Comparison of ENCODE assay signal across 16 cellular contexts in genomic region chr9:94553029-94553938, GRCh38. TPM values are rescaled to one million over a fixed set of nuclear protein-coding genes. Genes with fewer than 3 reads are reported as not detected.
DNase-seq lines count a peak whose midpoint lies in the region; TF ChIP-seq lines count a peak whose summit lies in the region.
"Had no signal": no experiment of that assay in that cellular context is flagged by ENCODE, and none has a peak within 500 bp of the region (broad histone marks: within the 10 kb centered on the region; RNA-seq: fewer than 3 reads in every experiment).

No MANE protein-coding gene starts in this region.

- no peaks in the 10 kb centered on the region for H3K4me1 ChIP-seq in osteoblast (ENCODE audit: insufficient read depth, low read length)
- no peaks in the 10 kb centered on the region for H3K4me1 ChIP-seq in CD4-positive, alpha-beta memory T cell (ENCODE audit: insufficient read depth, low read length)

- no peaks in the 10 kb centered on the region for H3K36me3 ChIP-seq in osteoblast (ENCODE audit: insufficient read depth, low read length)
- no peaks in the 10 kb centered on the region for H3K36me3 ChIP-seq in CD4-positive, alpha-beta memory T cell (ENCODE audit: insufficient read depth, low read length)
- H3K36me3 ChIP-seq: thoracic aorta had no signal

- H3K4me3 ChIP-seq in osteoblast (ENCODE audit: insufficient read depth, low read length) (no peak overlapping the region), foreskin fibroblast (ENCODE audit: low read depth in 1 of 2, low read length in 2 of 2) (no peak overlapping the region)
- no peak overlapping the region for H3K4me3 ChIP-seq in CD4-positive, alpha-beta memory T cell (ENCODE audit: low read length in 2 of 2)
- H3K4me3 ChIP-seq: thoracic aorta had no signal

- no peaks in the 10 kb centered on the region for H3K9me3 ChIP-seq in osteoblast (ENCODE audit: low read depth, low read length)
- no peaks in the 10 kb centered on the region for H3K9me3 ChIP-seq in CD4-positive, alpha-beta memory T cell (ENCODE audit: control insufficient read depth in 1 of 2, low read length in 2 of 2)
- H3K9me3 ChIP-seq: thoracic aorta had no signal

- no peak overlapping the region for H3K27ac ChIP-seq in osteoblast (ENCODE audit: low read depth, low read length)
- no peak overlapping the region for H3K27ac ChIP-seq in CD4-positive, alpha-beta memory T cell (ENCODE audit: low read depth, low read length)
- H3K27ac ChIP-seq: epithelial cell of prostate, thoracic aorta had no signal

- H3K4me2 ChIP-seq in osteoblast (ENCODE audit: insufficient read depth, low read length), result no peak overlapping the region

- peaks cover 3% of the 10 kb centered on the region for H3K4me1 Mint-ChIP-seq in endothelial cell (ENCODE audit: unreplicated experiment)
- no peaks in the 10 kb centered on the region for H3K4me1 Mint-ChIP-seq in CD4-positive, alpha-beta memory T cell
- H3K4me1 Mint-ChIP-seq: immature natural killer cell had no signal

- CTCF ChIA-PET in CD4-positive, alpha-beta memory T cell (lab: Charles Lee; ENCODE audit: partially characterized antibody), result no interaction called here

- POLR2A ChIA-PET in CD4-positive, alpha-beta memory T cell (lab: Charles Lee; ENCODE audit: partially characterized antibody), result no interaction called here

- H3K27ac Mint-ChIP-seq in endothelial cell (ENCODE audit: unreplicated experiment), result peak overlapping the region; percentile 23
- H3K27ac Mint-ChIP-seq in CD4-positive, alpha-beta memory T cell, result no peak overlapping the region
- H3K27ac Mint-ChIP-seq: immature natural killer cell had no signal

- H3K79me2 ChIP-seq in osteoblast (ENCODE audit: insufficient read depth, low read length), result no peaks in the 10 kb centered on the region

- no peak overlapping the region for H2AFZ ChIP-seq in osteoblast (ENCODE audit: low read length)

- no peaks in the 10 kb centered on the region for H3K36me3 Mint-ChIP-seq in endothelial cell (ENCODE audit: low read depth, unreplicated experiment)
- no peaks in the 10 kb centered on the region for H3K36me3 Mint-ChIP-seq in CD4-positive, alpha-beta memory T cell
- H3K36me3 Mint-ChIP-seq: immature natural killer cell had no signal

- no peak for DNase-seq in GM13977 (ENCODE audit: low spot score)
- peak; percentile 5 for DNase-seq in NCI-H2107 treated with DMSO at 0.1 percent for 48 hours (lab: John Stamatoyannopoulos, UW; ENCODE audit: unreplicated experiment)
- no peak for DNase-seq in endothelial cell (ENCODE audit: low spot score)
- peak; percentile 50 for DNase-seq in osteoblast (ENCODE audit: insufficient read length, low spot score, missing footprints)
- no peak for DNase-seq in CD4-positive, alpha-beta memory T cell
- DNase-seq in NCI-H2081 treated with DMSO at 0.1 percent for 48 hours (lab: John Stamatoyannopoulos, UW), result no peak
- no peak for DNase-seq in foreskin fibroblast
- DNase-seq in G401 (ENCODE audit: low spot score), result no peak
- DNase-seq: activated T-cell treated with anti-CD3 and anti-CD28 coated beads, Interleukin-2, amount 50 U/mL, for 4 hours; DND-41; immature natural killer cell; KG1 had no signal

- TF ChIP-seq CTCF in GM13977 (IDR thresholded peaks at IDR 0.05; ENCODE audit: extremely low read depth, insufficient read depth, missing control alignments), result peak; percentile 14
- TF ChIP-seq CTCF in endothelial cell (IDR thresholded peaks at IDR 0.05; ENCODE audit: unreplicated experiment), result no peak
- no peak for TF ChIP-seq CTCF in osteoblast (IDR thresholded peaks at IDR 0.05; ENCODE audit: extremely low read depth, low read depth, low read length)
- no peak for TF ChIP-seq CTCF in foreskin fibroblast (IDR thresholded peaks at IDR 0.05; ENCODE audit: low read depth, low read length)

- H3K9me3 Mint-ChIP-seq in endothelial cell (ENCODE audit: unreplicated experiment), result no peaks in the 10 kb centered on the region
- H3K9me3 Mint-ChIP-seq in CD4-positive, alpha-beta memory T cell, result no peaks in the 10 kb centered on the region
- H3K9me3 Mint-ChIP-seq: activated T-cell treated with anti-CD3 and anti-CD28 coated beads, Interleukin-2, amount 50 U/mL, for 4 hours; immature natural killer cell had no signal

- peaks cover 3% of the 10 kb centered on the region for H3K27me3 ChIP-seq in osteoblast (ENCODE audit: insufficient read depth, low read length)
- H3K27me3 ChIP-seq in CD4-positive, alpha-beta memory T cell (ENCODE audit: insufficient read depth, low read length), result no peaks in the 10 kb centered on the region

- in situ Hi-C loops in GM13977 (cut with MboI; ENCODE audit: low pct_unique_long_range_greater_than_20kb, low sequenced_read_pairs, unreplicated experiment) (no loop called here), G401 (cut with HindIII; ENCODE audit: low sequenced_read_pairs) (no loop called here)

- peaks cover 2% of the 10 kb centered on the region for H3K27me3 Mint-ChIP-seq in endothelial cell (ENCODE audit: unreplicated experiment)
- H3K27me3 Mint-ChIP-seq in CD4-positive, alpha-beta memory T cell, result peaks cover 21 to 22% of the 10 kb centered on the region in 2 donors

- H4K20me1 ChIP-seq in osteoblast (ENCODE audit: insufficient read depth, low read length), result no peaks in the 10 kb centered on the region

- intact Hi-C loops in CD4-positive, alpha-beta memory T cell (cut with micrococcal nuclease), result no loop called here

- no peak overlapping the region for H3K4me3 Mint-ChIP-seq in endothelial cell (ENCODE audit: unreplicated experiment)
- no peak overlapping the region for H3K4me3 Mint-ChIP-seq in CD4-positive, alpha-beta memory T cell
- H3K4me3 Mint-ChIP-seq: activated T-cell treated with anti-CD3 and anti-CD28 coated beads, Interleukin-2, amount 50 U/mL, for 4 hours; immature natural killer cell had no signal

RNA-seq across cellular contexts. Expression of gene PCAT7, which starts 1.6 kb away (rescaled TPM):
- total RNA-seq in endothelial cell (ENCODE audit: unreplicated experiment) (1.3 TPM), osteoblast (under 0.01 and 0.36 TPM in 2 replicates)
- not detected for total RNA-seq in CD4-positive, alpha-beta memory T cell
- polyA plus RNA-seq in CD4-positive, alpha-beta memory T cell, result not detected
- total RNA-seq in G401 (2014; rRNA removed; shearing (Covaris generic)), result 11.6 and 19.3 TPM in 2 replicates
- total RNA-seq: activated T-cell treated with anti-CD3 and anti-CD28 coated beads, Interleukin-2, amount 50 U/mL, for 4 hours; omental fat pad; thoracic aorta had no signal
- polyA plus RNA-seq: immature natural killer cell had no signal

RNA-seq across cellular contexts. Expression of gene FBP2, which starts 40.3 kb away (rescaled TPM):
- total RNA-seq in endothelial cell (ENCODE audit: unreplicated experiment) (0.28 TPM), osteoblast (not detected in 2 replicates)
- not detected for total RNA-seq in CD4-positive, alpha-beta memory T cell
- polyA plus RNA-seq in CD4-positive, alpha-beta memory T cell, result not detected
- 0.14 TPM in 1 of 2 replicates, not detected in the other for total RNA-seq in G401 (2014; rRNA removed; shearing (Covaris generic))
- total RNA-seq: activated T-cell treated with anti-CD3 and anti-CD28 coated beads, Interleukin-2, amount 50 U/mL, for 4 hours; astrocyte; omental fat pad had no signal
- polyA plus RNA-seq: immature natural killer cell had no signal

Comparison
In these comparisons a context has a peak if more than half of its experiments do, and no peak if none do; other contexts are left out.
1. DNase-seq: peak in NCI-H2107 treated with DMSO at 0.1 percent for 48 hours (single experiment) and osteoblast (single experiment); none in GM13977 (single experiment), endothelial cell (single experiment), CD4-positive, alpha-beta memory T cell (0 of 5), NCI-H2081 treated with DMSO at 0.1 percent for 48 hours (single experiment), foreskin fibroblast (0 of 2) and G401 (single experiment).